In genomic region chr7:102446387-102447156, GRCh38 we compare ENCODE assay signal across 19 cellular contexts. TPM values are rescaled to one million over a fixed set of nuclear protein-coding genes. Genes with fewer than 3 reads are reported as not detected.
DNase-seq lines count a peak whose midpoint lies in the region; ATAC-seq, FAIRE-seq and TF ChIP-seq lines count a peak whose summit lies in the region.
"Had no signal": no experiment of that assay in that cellular context is flagged by ENCODE, and none has a peak within 500 bp of the region (broad histone marks: within the 10 kb centered on the region; RNA-seq: fewer than 3 reads in every experiment).

No MANE protein-coding gene starts in this region.

- H3K27me3 Mint-ChIP-seq in activated CD8-positive, alpha-beta memory T cell treated with anti-CD3 and anti-CD28 coated beads, Interleukin-2, amount 10 ng/mL, durations not matched to agents 7 days and 5 days = no peaks in the 10 kb centered on the region
- H3K27me3 Mint-ChIP-seq: CD4-positive, alpha-beta T cell had no signal

- FAIRE-seq in K562 (lab: Jason Lieb, UNC) = no peak
- FAIRE-seq: A549, H54 had no signal

- H3F3A ChIP-seq in MM.1S (ENCODE audit: insufficient read depth, low read length) = peaks cover 54% of the 10 kb centered on the region

- no peak for TF ChIP-seq POLR2A in K562 (conservative IDR thresholded peaks at IDR 0.05)

- H3K27ac ChIP-seq in BLaER1 (peak overlapping the region; percentile 81), MM.1S (ENCODE audit: low read length) (peak overlapping the region; percentile 99; the same call in 1 of the 2 replicates), K562 (ENCODE audit: extremely low read depth, low read depth, low read length) (no peak overlapping the region), osteoblast (ENCODE audit: low read depth, low read length) (no peak overlapping the region)
- H3K27ac ChIP-seq: A549, SJCRH30 had no signal

- H3K9ac ChIP-seq in BLaER1 (0 out of 2 replicates have a peak overlapping the region, but pooled peaks have one; percentile 70), MM.1S (ENCODE audit: low read length) (no peak overlapping the region; the same call in 1 of the 2 replicates), K562 (ENCODE audit: insufficient read depth in 1 of 2, low read depth in 2 of 2, low read length in 2 of 2) (no peak overlapping the region; a peak in 1 of 4 replicates)

- H3K9me1 ChIP-seq in K562 (ENCODE audit: control insufficient read depth, insufficient read depth, low read length) = peaks cover 3% of the 10 kb centered on the region

- no peak overlapping the region for H3K27ac Mint-ChIP-seq in activated CD8-positive, alpha-beta memory T cell treated with anti-CD3 and anti-CD28 coated beads, Interleukin-2, amount 10 ng/mL, durations not matched to agents 7 days and 5 days
- H3K27ac Mint-ChIP-seq: CD4-positive, alpha-beta T cell had no signal

- peaks cover 79% of the 10 kb centered on the region for H3K36me3 ChIP-seq in BLaER1
- H3K36me3 ChIP-seq in MM.1S (replicated peaks; ENCODE audit: insufficient read depth, low read length) = no peaks in the 10 kb centered on the region; the same call in 1 of the 2 replicates
- H3K36me3 ChIP-seq in K562 (ENCODE audit: control insufficient read depth, insufficient read depth, low read length) = peaks cover 24% of the 10 kb centered on the region; the same call in 2 of the 3 replicates
- peaks cover 19% of the 10 kb centered on the region for H3K36me3 ChIP-seq in osteoblast (ENCODE audit: insufficient read depth, low read length)

- H3K4me1 ChIP-seq in BLaER1 = peaks cover 87% of the 10 kb centered on the region
- H3K4me1 ChIP-seq in MM.1S (ENCODE audit: low read length) = peaks cover 53% of the 10 kb centered on the region
- peaks cover 25 to 64% of the 10 kb centered on the region in 2 experiments for H3K4me1 ChIP-seq in K562 (replicated peaks in 1 of 2; ENCODE audit: control insufficient read depth in 2 of 2, insufficient read depth in 2 of 2, low read length in 2 of 2)
- peaks cover 5% of the 10 kb centered on the region for H3K4me1 ChIP-seq in osteoblast (ENCODE audit: insufficient read depth, low read length)
- H3K4me1 ChIP-seq: A549 had no signal

- H3K9me3 Mint-ChIP-seq in activated CD8-positive, alpha-beta memory T cell treated with anti-CD3 and anti-CD28 coated beads, Interleukin-2, amount 10 ng/mL, durations not matched to agents 7 days and 5 days (ENCODE audit: low read depth) = no peaks in the 10 kb centered on the region
- H3K9me3 Mint-ChIP-seq: CD4-positive, alpha-beta T cell had no signal

- H3K27me3 ChIP-seq in BLaER1 (no peaks in the 10 kb centered on the region), MM.1S (replicated peaks; ENCODE audit: insufficient read depth, low read length) (no peaks in the 10 kb centered on the region), K562 (ENCODE audit: control insufficient read depth in 2 of 2, insufficient read depth in 2 of 2, low read length in 2 of 2) (no peaks in the 10 kb centered on the region), osteoblast (ENCODE audit: insufficient read depth, low read length) (no peaks in the 10 kb centered on the region)
- H3K27me3 ChIP-seq: SJCRH30 had no signal

- no peak overlapping the region for H3K4me3 ChIP-seq in BLaER1
- no peak overlapping the region for H3K4me3 ChIP-seq in MM.1S (ENCODE audit: low read length)
- no peak overlapping the region for H3K4me3 ChIP-seq in K562
- H3K4me3 ChIP-seq in osteoblast (ENCODE audit: insufficient read depth, low read length) = no peak overlapping the region
- H3K4me3 ChIP-seq: A549, SJCRH30 had no signal

- no TSS peak for BruUV-seq in K562 (replicated peaks; lab: Mats Ljungman, UMichigan)

- intact Hi-C loops in K562 (cut with micrococcal nuclease) = no loop called here

- TF ChIP-seq RAD21 in K562 (CRISPR knock-in tag; conservative IDR thresholded peaks at IDR 0.05 in 1 of 2, IDR thresholded peaks at IDR 0.05 in 1 of 2) = no peak

- CTCF ChIA-PET in K562 (lab: Yijun Ruan, JAX; ENCODE audit: low intra/inter-chr PET ratio) = no interaction called here
- CTCF ChIA-PET in activated CD8-positive, alpha-beta memory T cell treated with anti-CD3 and anti-CD28 coated beads, Interleukin-2, amount 10 ng/mL, durations not matched to agents 7 days and 5 days (lab: Charles Lee) = interaction anchor here (1.4 kb wide), 1 partner anchor 42 kb away, joined by 3 read pairs; no protein-coding TSS in a partner anchor

- H3K9me3 ChIP-seq in BLaER1 (no peaks in the 10 kb centered on the region), MM.1S (replicated peaks; ENCODE audit: insufficient read depth, low read length) (no peaks in the 10 kb centered on the region), K562 (replicated peaks; ENCODE audit: control insufficient read depth, insufficient read depth, low read depth, low read length) (no peaks in the 10 kb centered on the region), osteoblast (ENCODE audit: low read depth, low read length) (no peaks in the 10 kb centered on the region)
- H3K9me3 ChIP-seq: A549, SJCRH30 had no signal

- no peak for TF ChIP-seq EP300 in K562 (IDR thresholded peaks at IDR 0.05; ENCODE audit: low read length)

- H3K4me2 ChIP-seq in BLaER1 (peak overlapping the region; percentile 85), MM.1S (ENCODE audit: low read depth, low read length) (peak overlapping the region; percentile 13; the same call in 1 of the 2 replicates), K562 (ENCODE audit: insufficient read depth, low read length) (no peak overlapping the region), osteoblast (ENCODE audit: insufficient read depth, low read length) (no peak overlapping the region)
- H3K4me2 ChIP-seq: A549 had no signal

- H4K20me1 ChIP-seq in BLaER1 (peaks cover 15% of the 10 kb centered on the region), MM.1S (ENCODE audit: insufficient read depth, low read length) (no peaks in the 10 kb centered on the region), K562 (replicated peaks; ENCODE audit: control insufficient read depth, insufficient read depth, low read length) (no peaks in the 10 kb centered on the region; the same call in 1 of the 2 replicates), osteoblast (ENCODE audit: insufficient read depth, low read length) (peaks cover 5% of the 10 kb centered on the region)

- H3K79me2 ChIP-seq in MM.1S (ENCODE audit: low read length) = peaks cover 49% of the 10 kb centered on the region
- no peaks in the 10 kb centered on the region for H3K79me2 ChIP-seq in K562 (ENCODE audit: control insufficient read depth, insufficient read depth, low read length)
- H3K79me2 ChIP-seq in osteoblast (ENCODE audit: insufficient read depth, low read length) = no peaks in the 10 kb centered on the region

- 92% methylated on average over 40 of the region's 41 CpGs for WGBS in K562 (ENCODE audit: insufficient coverage, low coverage, missing lambda C conversion rate)

- ATAC-seq in K562 (no peak), GM18858 (IDR thresholded peaks at IDR 0.05; ENCODE audit: unreplicated experiment) (no peak)
- no peak for ATAC-seq in activated CD8-positive, alpha-beta memory T cell treated with anti-CD3 and anti-CD28 coated beads, Interleukin-2, amount 10 ng/mL, durations not matched to agents 7 days and 5 days

- H3K9me2 ChIP-seq in MM.1S (replicated peaks; ENCODE audit: insufficient read depth, low read length) = no peaks in the 10 kb centered on the region

- H2AFZ ChIP-seq in MM.1S (ENCODE audit: low read length) = no peak overlapping the region
- no peak overlapping the region for H2AFZ ChIP-seq in K562 (ENCODE audit: low read depth, low read length)
- H2AFZ ChIP-seq in osteoblast (ENCODE audit: low read length) = no peak overlapping the region

- H3K4me3 Mint-ChIP-seq in activated CD8-positive, alpha-beta memory T cell treated with anti-CD3 and anti-CD28 coated beads, Interleukin-2, amount 10 ng/mL, durations not matched to agents 7 days and 5 days = no peak overlapping the region
- H3K4me3 Mint-ChIP-seq: CD4-positive, alpha-beta T cell had no signal

- H3K36me3 Mint-ChIP-seq in activated CD8-positive, alpha-beta memory T cell treated with anti-CD3 and anti-CD28 coated beads, Interleukin-2, amount 10 ng/mL, durations not matched to agents 7 days and 5 days = peaks cover 11% of the 10 kb centered on the region

- DNase-seq in MM.1S (peak; percentile 6), K562 (ENCODE audit: extremely low read depth in 1 of 4, low spot score in 3 of 4) (no peak), osteoblast (ENCODE audit: insufficient read length, low spot score, missing footprints) (peak; percentile 27), NCI-H1436 treated with DMSO at 0.1 percent for 48 hours (lab: John Stamatoyannopoulos, UW) (no peak)
- DNase-seq in activated CD8-positive, alpha-beta memory T cell treated with anti-CD3 and anti-CD28 coated beads, Interleukin-2, amount 10 ng/mL, durations not matched to agents 7 days and 5 days = no peak
- DNase-seq in activated effector memory CD4-positive, alpha-beta T cell treated with anti-CD3 and anti-CD28 coated beads, Interleukin-2, amount 50 U/mL, for 16 hours = no peak
- DNase-seq: Calu3; CD4-positive, alpha-beta T cell; DMS79 treated with DMSO at 0.1 percent for 48 hours; GF-D8; Karpas-422; NCI-H1930; NCI-H510A; RPMI8226; SJCRH30 had no signal

- POLR2A ChIA-PET in K562 (lab: Yijun Ruan, JAX) = interaction anchor here (1.5 kb wide), 1 partner anchor 10 kb away, joined by 3 read pairs; no protein-coding TSS in a partner anchor

- in situ Hi-C loops in K562 (cut with MboI) = no loop called here

- TF ChIP-seq CTCF in MM.1S (IDR thresholded peaks at IDR 0.05; ENCODE audit: low read length) (no peak), K562 (IDR thresholded peaks at IDR 0.05 in 2 of 3, conservative IDR thresholded peaks at IDR 0.05 in 1 of 3; ENCODE audit: insufficient read depth in 2 of 3, low read depth in 1 of 3, low read length in 3 of 3) (no peak), osteoblast (IDR thresholded peaks at IDR 0.05; ENCODE audit: extremely low read depth, low read depth, low read length) (no peak)

- peaks cover 10% of the 10 kb centered on the region for H3K4me1 Mint-ChIP-seq in activated CD8-positive, alpha-beta memory T cell treated with anti-CD3 and anti-CD28 coated beads, Interleukin-2, amount 10 ng/mL, durations not matched to agents 7 days and 5 days

RNA-seq across cellular contexts. Expression of gene ORAI2, which starts 13.2 kb away (rescaled TPM):
- 18.4 and 52.2 TPM in 2 replicates for total RNA-seq in K562 (2011; cell fraction: chromatin; rRNA removed; ENCODE audit: low replicate concordance)
- 30.3 and 37.7 TPM in 2 replicates for total RNA-seq in K562 (2011; cell fraction: nucleolus; rRNA removed)
- 25.7 and 31.2 TPM in 2 replicates for total RNA-seq in K562 (2011; cell fraction: nucleoplasm; rRNA removed)
- total RNA-seq in K562 (2014; rRNA removed) (18.3 and 23.1 TPM in 2 replicates), K562 (2014; rRNA removed; fragmentation: Illumina TruSeq; extraction: Trizol) (4.0 and 4.1 TPM in 2 replicates), K562 (2015; rRNA removed; fragmentation: Illumina TruSeq; extraction: Trizol) (9.0 and 9.2 TPM in 2 replicates), K562 (2021) (23.5 and 27.7 TPM in 2 replicates), osteoblast (44.2 and 57.5 TPM in 2 replicates)
- polyA plus RNA-seq in K562 (2011; rRNA removed) (14.3 and 16.0 TPM in 2 replicates), K562 (2014; fragmentation: Illumina TruSeq; extraction: Trizol) (7.7 and 18.6 TPM in 2 replicates), K562 (2014; fragmentation: Nextera tagmentation; extraction: Ambion mirVana) (1 to 10 TPM; 1.1 to 2.0 TPM), K562 (2014; rRNA removed) (16.7 and 18.9 TPM in 2 replicates)
- polyA plus RNA-seq in K562 (2011; cell fraction: cytosol; rRNA removed) = 32.8 and 91.3 TPM in 2 replicates
- 5.5 and 11.5 TPM in 2 replicates for polyA plus RNA-seq in K562 (2011; cell fraction: nucleus; rRNA removed)
- polyA plus RNA-seq in K562 (2012) = 34.3 and 36.5 TPM in 2 replicates
- 11.4 and 21.4 TPM in 2 replicates for polyA minus RNA-seq in K562 (2011; rRNA and poly(A)+ RNA removed)
- 35.3 and 38.1 TPM in 2 replicates for polyA minus RNA-seq in K562 (2011; cell fraction: cytosol; rRNA and poly(A)+ RNA removed)
- polyA minus RNA-seq in K562 (2011; cell fraction: nucleus; rRNA and poly(A)+ RNA removed) = 4.0 and 4.6 TPM in 2 replicates
- total RNA-seq in activated CD8-positive, alpha-beta memory T cell treated with anti-CD3 and anti-CD28 coated beads, Interleukin-2, amount 10 ng/mL, durations not matched to agents 7 days and 5 days = 10 to 100 TPM; 58.1 to 73.7 TPM

RNA-seq across cellular contexts. Expression of gene ALKBH4, which starts 18.1 kb away (rescaled TPM):
- total RNA-seq in K562 (2011; cell fraction: chromatin; rRNA removed; ENCODE audit: low replicate concordance) = 4.3 and 16.0 TPM in 2 replicates
- 9.1 and 10.8 TPM in 2 replicates for total RNA-seq in K562 (2011; cell fraction: nucleolus; rRNA removed)
- total RNA-seq in K562 (2011; cell fraction: nucleoplasm; rRNA removed) = 6.9 and 7.2 TPM in 2 replicates
- total RNA-seq in K562 (2014; rRNA removed) = 21.4 and 41.5 TPM in 2 replicates
- total RNA-seq in K562 (2014; rRNA removed; fragmentation: Illumina TruSeq; extraction: Trizol) = 5.7 and 7.2 TPM in 2 replicates
- total RNA-seq in K562 (2015; rRNA removed; fragmentation: Illumina TruSeq; extraction: Trizol) = 13.5 and 15.2 TPM in 2 replicates
- total RNA-seq in K562 (2021) = 18.5 and 19.6 TPM in 2 replicates
- 4.6 and 4.7 TPM in 2 replicates for polyA plus RNA-seq in K562 (2011; rRNA removed)
- polyA plus RNA-seq in K562 (2011; cell fraction: cytosol; rRNA removed) = 6.4 and 21.6 TPM in 2 replicates
- polyA plus RNA-seq in K562 (2011; cell fraction: nucleus; rRNA removed) = 3.5 and 6.3 TPM in 2 replicates
- polyA plus RNA-seq in K562 (2012) = 10.7 and 13.3 TPM in 2 replicates
- polyA plus RNA-seq in K562 (2014; fragmentation: Illumina TruSeq; extraction: Trizol) = 7.1 and 10.0 TPM in 2 replicates
- 10 to 100 TPM in 1 of 2 experiments, 1 to 10 TPM in 1; 6.7 to 11.8 TPM for polyA plus RNA-seq in K562 (2014; fragmentation: Nextera tagmentation; extraction: Ambion mirVana)
- 13.8 and 18.1 TPM in 2 replicates for polyA plus RNA-seq in K562 (2014; rRNA removed)
- 1.5 and 2.0 TPM in 2 replicates for polyA minus RNA-seq in K562 (2011; rRNA and poly(A)+ RNA removed)
- 3.6 and 6.6 TPM in 2 replicates for polyA minus RNA-seq in K562 (2011; cell fraction: cytosol; rRNA and poly(A)+ RNA removed)
- polyA minus RNA-seq in K562 (2011; cell fraction: nucleus; rRNA and poly(A)+ RNA removed) = 3.4 and 3.9 TPM in 2 replicates
- total RNA-seq in osteoblast = 13.6 and 16.3 TPM in 2 replicates
- 10 to 100 TPM; 11.2 to 14.6 TPM for total RNA-seq in activated CD8-positive, alpha-beta memory T cell treated with anti-CD3 and anti-CD28 coated beads, Interleukin-2, amount 10 ng/mL, durations not matched to agents 7 days and 5 days

RNA-seq across cellular contexts. Expression of gene LRWD1, which starts 18.2 kb away (rescaled TPM):
- total RNA-seq in K562 (2011; cell fraction: chromatin; rRNA removed; ENCODE audit: low replicate concordance) = 20.9 and 70.7 TPM in 2 replicates
- 74.0 and 78.4 TPM in 2 replicates for total RNA-seq in K562 (2011; cell fraction: nucleolus; rRNA removed)
- 23.7 and 31.9 TPM in 2 replicates for total RNA-seq in K562 (2011; cell fraction: nucleoplasm; rRNA removed)
- 51.2 and 62.4 TPM in 2 replicates for total RNA-seq in K562 (2014; rRNA removed)
- 14.1 and 21.3 TPM in 2 replicates for total RNA-seq in K562 (2014; rRNA removed; fragmentation: Illumina TruSeq; extraction: Trizol)
- 38.3 and 38.5 TPM in 2 replicates for total RNA-seq in K562 (2015; rRNA removed; fragmentation: Illumina TruSeq; extraction: Trizol)
- total RNA-seq in K562 (2021) = 64.7 and 66.0 TPM in 2 replicates
- polyA plus RNA-seq in K562 (2011; rRNA removed) = 25.8 and 28.5 TPM in 2 replicates
- polyA plus RNA-seq in K562 (2011; cell fraction: cytosol; rRNA removed) = 21.8 and 77.0 TPM in 2 replicates
- polyA plus RNA-seq in K562 (2011; cell fraction: nucleus; rRNA removed) = 35.4 and 76.1 TPM in 2 replicates
- 42.1 and 48.6 TPM in 2 replicates for polyA plus RNA-seq in K562 (2012)
- 33.2 and 52.4 TPM in 2 replicates for polyA plus RNA-seq in K562 (2014; fragmentation: Illumina TruSeq; extraction: Trizol)
- under 1 TPM; 0.61 to 0.78 TPM for polyA plus RNA-seq in K562 (2014; fragmentation: Nextera tagmentation; extraction: Ambion mirVana)
- polyA plus RNA-seq in K562 (2014; rRNA removed) = 64.8 and 65.7 TPM in 2 replicates
- 11.1 and 23.2 TPM in 2 replicates for polyA minus RNA-seq in K562 (2011; rRNA and poly(A)+ RNA removed)
- 28.3 and 46.6 TPM in 2 replicates for polyA minus RNA-seq in K562 (2011; cell fraction: cytosol; rRNA and poly(A)+ RNA removed)
- polyA minus RNA-seq in K562 (2011; cell fraction: nucleus; rRNA and poly(A)+ RNA removed) = 19.7 and 29.1 TPM in 2 replicates
- total RNA-seq in osteoblast = 20.0 and 24.2 TPM in 2 replicates
- total RNA-seq in activated CD8-positive, alpha-beta memory T cell treated with anti-CD3 and anti-CD28 coated beads, Interleukin-2, amount 10 ng/mL, durations not matched to agents 7 days and 5 days = 10 to 100 TPM; 20.6 to 24.0 TPM

RNA-seq across cellular contexts. Expression of gene POLR2J, which starts 32.1 kb away (rescaled TPM):
- total RNA-seq in K562 (2011; cell fraction: chromatin; rRNA removed; ENCODE audit: low replicate concordance) = 11.0 and 31.6 TPM in 2 replicates
- 83.9 and 98.7 TPM in 2 replicates for total RNA-seq in K562 (2011; cell fraction: nucleolus; rRNA removed)
- 48.7 and 61.8 TPM in 2 replicates for total RNA-seq in K562 (2011; cell fraction: nucleoplasm; rRNA removed)
- total RNA-seq in K562 (2014; rRNA removed) (132 and 160 TPM in 2 replicates), K562 (2014; rRNA removed; fragmentation: Illumina TruSeq; extraction: Trizol) (70.3 and 80.8 TPM in 2 replicates), K562 (2015; rRNA removed; fragmentation: Illumina TruSeq; extraction: Trizol) (141 TPM in 2 replicates), K562 (2021) (97.8 and 104 TPM in 2 replicates), osteoblast (27.1 and 27.9 TPM in 2 replicates)
- polyA plus RNA-seq in K562 (2011; rRNA removed) (84.6 and 113 TPM in 2 replicates), K562 (2014; fragmentation: Illumina TruSeq; extraction: Trizol) (220 and 231 TPM in 2 replicates), K562 (2014; fragmentation: Nextera tagmentation; extraction: Ambion mirVana) (10 to 100 TPM; 32.3 to 85.8 TPM), K562 (2014; rRNA removed) (175 and 180 TPM in 2 replicates)
- 138 and 266 TPM in 2 replicates for polyA plus RNA-seq in K562 (2011; cell fraction: cytosol; rRNA removed)
- 45.6 and 63.7 TPM in 2 replicates for polyA plus RNA-seq in K562 (2011; cell fraction: nucleus; rRNA removed)
- polyA plus RNA-seq in K562 (2012) = 130 and 185 TPM in 2 replicates
- polyA minus RNA-seq in K562 (2011; rRNA and poly(A)+ RNA removed) = 17.4 and 27.2 TPM in 2 replicates
- 16.4 and 17.5 TPM in 2 replicates for polyA minus RNA-seq in K562 (2011; cell fraction: cytosol; rRNA and poly(A)+ RNA removed)
- polyA minus RNA-seq in K562 (2011; cell fraction: nucleus; rRNA and poly(A)+ RNA removed) = 51.5 and 65.8 TPM in 2 replicates
- 10 to 100 TPM; 52.9 to 56.7 TPM for total RNA-seq in activated CD8-positive, alpha-beta memory T cell treated with anti-CD3 and anti-CD28 coated beads, Interleukin-2, amount 10 ng/mL, durations not matched to agents 7 days and 5 days

RNA-seq across cellular contexts. Expression of gene PRKRIP1, which starts 50.4 kb away (rescaled TPM):
- total RNA-seq in K562 (2011; cell fraction: chromatin; rRNA removed; ENCODE audit: low replicate concordance) = 41.9 and 63.9 TPM in 2 replicates
- 59.3 and 69.9 TPM in 2 replicates for total RNA-seq in K562 (2011; cell fraction: nucleolus; rRNA removed)
- total RNA-seq in K562 (2011; cell fraction: nucleoplasm; rRNA removed) = 40.8 and 43.3 TPM in 2 replicates
- total RNA-seq in K562 (2014; rRNA removed) (40.0 and 44.6 TPM in 2 replicates), K562 (2014; rRNA removed; fragmentation: Illumina TruSeq; extraction: Trizol) (14.8 and 15.9 TPM in 2 replicates), K562 (2015; rRNA removed; fragmentation: Illumina TruSeq; extraction: Trizol) (25.3 and 27.3 TPM in 2 replicates), K562 (2021) (25.2 and 33.9 TPM in 2 replicates), osteoblast (14.5 and 16.5 TPM in 2 replicates)
- polyA plus RNA-seq in K562 (2011; rRNA removed) (17.2 and 18.1 TPM in 2 replicates), K562 (2014; fragmentation: Illumina TruSeq; extraction: Trizol) (19.3 and 19.8 TPM in 2 replicates), K562 (2014; fragmentation: Nextera tagmentation; extraction: Ambion mirVana) (10 to 100 TPM; 14.9 to 19.6 TPM), K562 (2014; rRNA removed) (48.6 and 52.1 TPM in 2 replicates)
- 15.5 and 21.3 TPM in 2 replicates for polyA plus RNA-seq in K562 (2011; cell fraction: cytosol; rRNA removed)
- polyA plus RNA-seq in K562 (2011; cell fraction: nucleus; rRNA removed) = 62.2 and 104 TPM in 2 replicates
- polyA plus RNA-seq in K562 (2012) = 24.5 and 27.3 TPM in 2 replicates
- polyA minus RNA-seq in K562 (2011; rRNA and poly(A)+ RNA removed) = 5.6 and 5.9 TPM in 2 replicates
- 8.3 and 9.5 TPM in 2 replicates for polyA minus RNA-seq in K562 (2011; cell fraction: cytosol; rRNA and poly(A)+ RNA removed)
- polyA minus RNA-seq in K562 (2011; cell fraction: nucleus; rRNA and poly(A)+ RNA removed) = 15.4 and 20.5 TPM in 2 replicates
- total RNA-seq in activated CD8-positive, alpha-beta memory T cell treated with anti-CD3 and anti-CD28 coated beads, Interleukin-2, amount 10 ng/mL, durations not matched to agents 7 days and 5 days = 10 to 100 TPM; 22.2 to 34.5 TPM

Comparison
In these comparisons a context has a peak if more than half of its experiments do, and no peak if none do; other contexts are left out.
1. H3K27ac ChIP-seq: peak in BLaER1 (single experiment) and MM.1S (single experiment); none in K562 (single experiment) and osteoblast (single experiment).
2. H3K4me2 ChIP-seq: peak in BLaER1 (single experiment) and MM.1S (single experiment); none in K562 (single experiment) and osteoblast (single experiment).
3. DNase-seq: peak in MM.1S (single experiment) and osteoblast (single experiment); none in K562 (0 of 4), activated CD8-positive, alpha-beta memory T cell treated with anti-CD3 and anti-CD28 coated beads, Interleukin-2, amount 10 ng/mL, durations not matched to agents 7 days and 5 days (single experiment), activated effector memory CD4-positive, alpha-beta T cell treated with anti-CD3 and anti-CD28 coated beads, Interleukin-2, amount 50 U/mL, for 16 hours (single experiment) and NCI-H1436 treated with DMSO at 0.1 percent for 48 hours (single experiment).